In the genomic region with DNA sequence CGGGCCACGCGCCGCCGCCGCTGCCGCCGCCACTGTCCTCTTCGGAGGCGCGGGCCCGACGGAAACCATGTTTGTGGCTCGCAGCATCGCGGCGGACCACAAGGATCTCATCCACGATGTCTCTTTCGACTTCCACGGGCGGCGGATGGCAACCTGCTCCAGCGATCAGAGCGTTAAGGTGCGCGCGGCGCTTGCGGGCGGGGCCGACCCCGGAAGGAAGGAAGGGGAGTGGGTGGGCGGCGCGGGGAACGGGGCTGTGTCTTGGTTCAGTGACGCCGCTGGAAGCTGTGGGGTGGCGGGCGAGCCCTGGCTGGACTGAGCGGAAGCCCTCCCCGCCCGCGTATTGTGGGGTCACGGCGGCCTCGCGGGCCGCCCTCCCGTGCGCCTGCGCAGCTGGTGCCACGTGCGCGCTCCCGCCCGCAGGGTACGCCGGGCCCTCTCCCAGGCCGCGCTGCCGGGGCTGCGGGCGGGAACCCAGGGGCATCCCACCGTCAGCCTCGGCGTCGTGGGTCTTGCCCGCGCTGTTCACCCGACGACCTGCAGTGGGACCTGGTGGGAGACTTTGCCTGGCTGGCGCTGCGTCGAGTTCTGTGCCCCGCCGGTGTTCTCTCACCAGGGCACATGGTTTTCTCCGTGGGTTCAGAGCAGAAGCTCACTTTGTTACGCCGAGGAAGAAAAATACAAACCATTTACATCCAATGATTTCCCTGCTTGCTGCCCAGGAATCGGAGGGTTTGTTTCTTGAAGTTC, we compare ENCODE assay signal across 1 cellular context.
TF ChIP-seq lines count a peak whose summit lies in the region.

No MANE protein-coding gene starts in this region.

TF ChIP-seq in H1, 55 proteins besides CTCF, POLR2A, EP300 and RAD21:
- TF ChIP-seq CBX8 (IDR thresholded peaks at IDR 0.05; ENCODE audit: borderline replicate concordance, low read depth, low read length) = no peak
- no peak for TF ChIP-seq SAP30 (IDR thresholded peaks at IDR 0.05; ENCODE audit: insufficient read depth, insufficient replicate concordance, low read length)
- peak; percentile 73 for TF ChIP-seq TAF1 (IDR thresholded peaks at IDR 0.05; ENCODE audit: low read depth, low read length)
- TF ChIP-seq RNF2 (IDR thresholded peaks at IDR 0.05; ENCODE audit: borderline replicate concordance, low read depth, low read length, missing control alignments, poor library complexity, severe bottlenecking) = peak; percentile 33
- TF ChIP-seq JUN (IDR thresholded peaks at IDR 0.05; ENCODE audit: low read depth, low read length) = no peak
- TF ChIP-seq SP4 (IDR thresholded peaks at IDR 0.05; ENCODE audit: low read length) = 0 out of 2 replicates have a peak, but pooled peaks have one; percentile 26
- no peak for TF ChIP-seq MAFK (IDR thresholded peaks at IDR 0.05; ENCODE audit: low read depth, low read length)
- peak; percentile 88 for TF ChIP-seq RBBP5 (IDR thresholded peaks at IDR 0.05; ENCODE audit: borderline replicate concordance, low read depth, low read length)
- TF ChIP-seq YY1 (IDR thresholded peaks at IDR 0.05; ENCODE audit: low read depth, low read length) = peak; percentile 48; the same call in 1 of the 2 replicates
- TF ChIP-seq, protein P1, sequence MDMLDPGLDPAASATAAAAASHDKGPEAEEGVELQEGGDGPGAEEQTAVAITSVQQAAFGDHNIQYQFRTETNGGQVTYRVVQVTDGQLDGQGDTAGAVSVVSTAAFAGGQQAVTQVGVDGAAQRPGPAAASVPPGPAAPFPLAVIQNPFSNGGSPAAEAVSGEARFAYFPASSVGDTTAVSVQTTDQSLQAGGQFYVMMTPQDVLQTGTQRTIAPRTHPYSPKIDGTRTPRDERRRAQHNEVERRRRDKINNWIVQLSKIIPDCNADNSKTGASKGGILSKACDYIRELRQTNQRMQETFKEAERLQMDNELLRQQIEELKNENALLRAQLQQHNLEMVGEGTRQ (IDR thresholded peaks at IDR 0.05; ENCODE audit: low read length) = peak; percentile 72
- TF ChIP-seq, protein P2, sequence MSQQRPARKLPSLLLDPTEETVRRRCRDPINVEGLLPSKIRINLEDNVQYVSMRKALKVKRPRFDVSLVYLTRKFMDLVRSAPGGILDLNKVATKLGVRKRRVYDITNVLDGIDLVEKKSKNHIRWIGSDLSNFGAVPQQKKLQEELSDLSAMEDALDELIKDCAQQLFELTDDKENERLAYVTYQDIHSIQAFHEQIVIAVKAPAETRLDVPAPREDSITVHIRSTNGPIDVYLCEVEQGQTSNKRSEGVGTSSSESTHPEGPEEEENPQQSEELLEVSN (IDR thresholded peaks at IDR 0.05) = peak; percentile 99
- no peak; the same call in 1 of the 2 replicates for TF ChIP-seq GTF2F1 (IDR thresholded peaks at IDR 0.05; ENCODE audit: borderline replicate concordance, low read depth, low read length)
- TF ChIP-seq TBP (IDR thresholded peaks at IDR 0.05; ENCODE audit: low read depth, low read length) = no peak
- no peak for TF ChIP-seq HDAC6 (IDR thresholded peaks at IDR 0.05; ENCODE audit: low read depth, low read length)
- TF ChIP-seq CREB1 (IDR thresholded peaks at IDR 0.05) = peak; percentile 5
- TF ChIP-seq, protein P3, sequence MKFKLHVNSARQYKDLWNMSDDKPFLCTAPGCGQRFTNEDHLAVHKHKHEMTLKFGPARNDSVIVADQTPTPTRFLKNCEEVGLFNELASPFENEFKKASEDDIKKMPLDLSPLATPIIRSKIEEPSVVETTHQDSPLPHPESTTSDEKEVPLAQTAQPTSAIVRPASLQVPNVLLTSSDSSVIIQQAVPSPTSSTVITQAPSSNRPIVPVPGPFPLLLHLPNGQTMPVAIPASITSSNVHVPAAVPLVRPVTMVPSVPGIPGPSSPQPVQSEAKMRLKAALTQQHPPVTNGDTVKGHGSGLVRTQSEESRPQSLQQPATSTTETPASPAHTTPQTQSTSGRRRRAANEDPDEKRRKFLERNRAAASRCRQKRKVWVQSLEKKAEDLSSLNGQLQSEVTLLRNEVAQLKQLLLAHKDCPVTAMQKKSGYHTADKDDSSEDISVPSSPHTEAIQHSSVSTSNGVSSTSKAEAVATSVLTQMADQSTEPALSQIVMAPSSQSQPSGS (IDR thresholded peaks at IDR 0.05; ENCODE audit: low read length) = no peak
- TF ChIP-seq RXRA (IDR thresholded peaks at IDR 0.05; ENCODE audit: insufficient read depth, low read depth, low read length) = no peak
- TF ChIP-seq CTBP2 (IDR thresholded peaks at IDR 0.05; ENCODE audit: borderline replicate concordance, insufficient read depth, insufficient read length, low read length) = no peak
- TF ChIP-seq, protein P4, sequence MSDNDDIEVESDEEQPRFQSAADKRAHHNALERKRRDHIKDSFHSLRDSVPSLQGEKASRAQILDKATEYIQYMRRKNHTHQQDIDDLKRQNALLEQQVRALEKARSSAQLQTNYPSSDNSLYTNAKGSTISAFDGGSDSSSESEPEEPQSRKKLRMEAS (IDR thresholded peaks at IDR 0.05) = peak; percentile 98
- TF ChIP-seq EZH2 (IDR thresholded peaks at IDR 0.05; ENCODE audit: low read depth, low read length, severe bottlenecking) = no peak
- no peak for TF ChIP-seq TEAD4 (IDR thresholded peaks at IDR 0.05; ENCODE audit: low read depth, low read length)
- no peak for TF ChIP-seq KDM5A (IDR thresholded peaks at IDR 0.05; ENCODE audit: low read length)
- TF ChIP-seq CHD1 (IDR thresholded peaks at IDR 0.05; ENCODE audit: low read depth, low read length) = no peak
- no peak for TF ChIP-seq BRCA1 (IDR thresholded peaks at IDR 0.05; ENCODE audit: low read depth, low read length)
- TF ChIP-seq EGR1 (IDR thresholded peaks at IDR 0.05; ENCODE audit: borderline replicate concordance, low read depth, low read length) = no peak
- peak; percentile 84 for TF ChIP-seq NRF1 (IDR thresholded peaks at IDR 0.05; ENCODE audit: low read depth, low read length)
- TF ChIP-seq FOSL1 (IDR thresholded peaks at IDR 0.05; ENCODE audit: insufficient read depth, low read depth, low read length) = no peak
- TF ChIP-seq HDAC2 (IDR thresholded peaks at IDR 0.05; ENCODE audit: borderline replicate concordance in 1 of 2, low read depth in 2 of 2, low read length in 2 of 2) = 0 out of 4 replicates have a peak, but pooled peaks of 1 of the 2 experiments have one; percentile 13
- no peak for TF ChIP-seq JUND (IDR thresholded peaks at IDR 0.05; ENCODE audit: low read length)
- TF ChIP-seq KDM1A (IDR thresholded peaks at IDR 0.05; ENCODE audit: borderline replicate concordance, low read length) = 0 out of 2 replicates have a peak, but pooled peaks have one; percentile 30
- TF ChIP-seq PHF8 (conservative IDR thresholded peaks at IDR 0.05; ENCODE audit: low read depth, low read length) = peak; percentile 99
- TF ChIP-seq KDM4A (IDR thresholded peaks at IDR 0.05; ENCODE audit: low read depth, low read length, severe bottlenecking) = peak; percentile 81
- TF ChIP-seq SUZ12 (IDR thresholded peaks at IDR 0.05; ENCODE audit: low read length) = no peak
- no peak for TF ChIP-seq SIRT6 (IDR thresholded peaks at IDR 0.05; ENCODE audit: low read length)
- no peak for TF ChIP-seq SP2 (IDR thresholded peaks at IDR 0.05; ENCODE audit: low read length)
- TF ChIP-seq CEBPB (IDR thresholded peaks at IDR 0.05; ENCODE audit: low read depth, low read length) = no peak
- TF ChIP-seq GABPA (IDR thresholded peaks at IDR 0.05; ENCODE audit: borderline replicate concordance, insufficient read depth, low read length) = no peak
- no peak for TF ChIP-seq NANOG (IDR thresholded peaks at IDR 0.05; ENCODE audit: insufficient read depth, low read depth, low read length, poor library complexity, severe bottlenecking)
- TF ChIP-seq SIX5 (IDR thresholded peaks at IDR 0.05; ENCODE audit: low read depth, low read length) = no peak
- no peak for TF ChIP-seq TAF7 (optimal IDR thresholded peaks at IDR 0.05; ENCODE audit: borderline replicate concordance, low read depth, low read length)
- TF ChIP-seq BCL11A (IDR thresholded peaks at IDR 0.05; ENCODE audit: low read depth in 2 of 2, low read length in 2 of 2) = no peak
- TF ChIP-seq SIN3A (conservative IDR thresholded peaks at IDR 0.05 in 1 of 2, IDR thresholded peaks at IDR 0.05 in 1 of 2; ENCODE audit: low read depth in 1 of 2, low read length in 2 of 2) = peak in 1 of 2 experiments; percentile 17; a peak in 1 of 4 replicates
- no peak for TF ChIP-seq TCF12 (IDR thresholded peaks at IDR 0.05; ENCODE audit: low read depth, low read length)
- no peak for TF ChIP-seq RFX5 (IDR thresholded peaks at IDR 0.05; ENCODE audit: borderline replicate concordance, low read depth, low read length)
- peak; percentile 26; the same call in 1 of the 2 replicates for TF ChIP-seq BACH1 (IDR thresholded peaks at IDR 0.05; ENCODE audit: low read length)
- TF ChIP-seq, protein P5, sequence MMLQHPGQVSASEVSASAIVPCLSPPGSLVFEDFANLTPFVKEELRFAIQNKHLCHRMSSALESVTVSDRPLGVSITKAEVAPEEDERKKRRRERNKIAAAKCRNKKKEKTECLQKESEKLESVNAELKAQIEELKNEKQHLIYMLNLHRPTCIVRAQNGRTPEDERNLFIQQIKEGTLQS (IDR thresholded peaks at IDR 0.05; ENCODE audit: insufficient read depth, low read depth, low read length) = no peak
- no peak for TF ChIP-seq POU5F1 (IDR thresholded peaks at IDR 0.05; ENCODE audit: low read depth, low read length)
- no peak for TF ChIP-seq CBX5 (IDR thresholded peaks at IDR 0.05; ENCODE audit: low read depth, low read length)
- no peak for TF ChIP-seq ZNF274 (IDR thresholded peaks at IDR 0.05; ENCODE audit: borderline replicate concordance, extremely low read depth, low read length)
- peak; percentile 68 for TF ChIP-seq ASH2L (IDR thresholded peaks at IDR 0.05; ENCODE audit: low read length)
- TF ChIP-seq CHD2 (IDR thresholded peaks at IDR 0.05; ENCODE audit: low read length) = no peak
- peak; percentile 72 for TF ChIP-seq POLR2AphosphoS5 (IDR thresholded peaks at IDR 0.05; ENCODE audit: low read depth, low read length)
- no peak for TF ChIP-seq SRF (IDR thresholded peaks at IDR 0.05; ENCODE audit: low read depth, low read length)
